ENCODE assay signal across 12 cellular contexts in genomic region chr7:69067397-69067796, GRCh38.
DNase-seq lines count a peak whose midpoint lies in the region; ATAC-seq and TF ChIP-seq lines count a peak whose summit lies in the region.
"Had no signal": no experiment of that assay in that cellular context is flagged by ENCODE, and none has a peak within 500 bp of the region (broad histone marks: within the 10 kb centered on the region; RNA-seq: fewer than 3 reads in every experiment).

No MANE protein-coding gene starts in this region.

- H3K27ac ChIP-seq in GM23338 (ENCODE audit: low read depth) = no peak overlapping the region
- H3K27ac ChIP-seq: dorsolateral prefrontal cortex had no signal

- no peak overlapping the region for H3K4me2 ChIP-seq in GM23338

- no peak for DNase-seq in AG09309 (ENCODE audit: low read depth)
- DNase-seq in GM23338 (ENCODE audit: low spot score) = peak; percentile 72
- peak; percentile 64 for DNase-seq in RPMI8226
- peak; percentile 78 for DNase-seq in islet precursor cell
- DNase-seq in NCI-H2171 (lab: John Stamatoyannopoulos, UW) = no peak
- DNase-seq in GM19238 (ENCODE audit: insufficient read length, low spot score) = no peak
- DNase-seq: activated effector memory CD4-positive, alpha-beta T cell treated with anti-CD3 and anti-CD28 coated beads, Interleukin-2, amount 50 U/mL, for 16 hours; DMS79; dorsolateral prefrontal cortex had no signal

- peaks cover 83% of the 10 kb centered on the region for H3K9me3 Mint-ChIP-seq in GM23338

- H3K27me3 ChIP-seq in GM23338 (ENCODE audit: insufficient read depth) = no peaks in the 10 kb centered on the region

- H3K79me2 ChIP-seq in GM23338 (replicated peaks; ENCODE audit: insufficient read depth) = no peaks in the 10 kb centered on the region

- H3F3A ChIP-seq in GM23338 (replicated peaks; ENCODE audit: low read depth) = no peaks in the 10 kb centered on the region

- H3K4me3 Mint-ChIP-seq in GM23338 = no peak overlapping the region
- H3K4me3 Mint-ChIP-seq: T-helper 2 cell treated with Interferon-gamma antibody and Interleukin-4, amounts not matched to agents 5 μg/mL and 100 μg/mL, for 36 hours had no signal

- no peaks in the 10 kb centered on the region for H3K27me3 Mint-ChIP-seq in GM23338 (ENCODE audit: insufficient read depth, low read depth, poor library complexity)

- H4K20me1 ChIP-seq in GM23338 (replicated peaks; ENCODE audit: insufficient read depth) = no peaks in the 10 kb centered on the region

- peaks cover 5% of the 10 kb centered on the region; the same call in 1 of the 2 replicates for H3K36me3 ChIP-seq in GM23338 (ENCODE audit: insufficient read depth)

- H3K27ac Mint-ChIP-seq in GM23338 = no peak overlapping the region
- H3K27ac Mint-ChIP-seq: T-helper 2 cell treated with Interferon-gamma antibody and Interleukin-4, amounts not matched to agents 5 μg/mL and 100 μg/mL, for 36 hours had no signal

- TF ChIP-seq CTCF in AG09309 (IDR thresholded peaks at IDR 0.05; ENCODE audit: control insufficient read depth, insufficient read depth, low read depth, low read length, missing control alignments) (peak; percentile 39), GM23338 (conservative IDR thresholded peaks at IDR 0.05; ENCODE audit: low read depth in 2 of 2) (peak; percentile 65 to 72)

- H3K36me3 Mint-ChIP-seq in GM23338 (ENCODE audit: low read depth) = peaks cover 30% of the 10 kb centered on the region

- no peak overlapping the region for H2AFZ ChIP-seq in GM23338

- no peak for ATAC-seq in GM23338
- no peak for ATAC-seq in GM18520 (IDR thresholded peaks at IDR 0.05; ENCODE audit: unreplicated experiment)
- ATAC-seq in activated CD4-positive, CD25-positive, alpha-beta regulatory T cell treated with anti-CD3 and anti-CD28 coated beads, Interleukin-2, amount 50 U/mL, for 24 hours = no peak

- H3K9me2 ChIP-seq in GM23338 (ENCODE audit: insufficient read depth) = no peaks in the 10 kb centered on the region

- H3K4me1 ChIP-seq in GM23338 (ENCODE audit: insufficient read depth) = no peaks in the 10 kb centered on the region

- H3K4me1 Mint-ChIP-seq in GM23338 = no peaks in the 10 kb centered on the region

- H3K4me3 ChIP-seq in AG09309 (ENCODE audit: control insufficient read depth, low read depth, low read length) = no peak overlapping the region
- H3K4me3 ChIP-seq in GM23338 = no peak overlapping the region
- H3K4me3 ChIP-seq: dorsolateral prefrontal cortex had no signal

TF ChIP-seq in GM23338, 12 proteins besides CTCF, POLR2A, EP300 and RAD21:
- TF ChIP-seq REST (IDR thresholded peaks at IDR 0.05; ENCODE audit: unreplicated experiment) (no peak), EZH2 (IDR thresholded peaks at IDR 0.05; ENCODE audit: low read depth, unreplicated experiment) (no peak), CREB1 (CRISPR knock-in tag; IDR thresholded peaks at IDR 0.05; ENCODE audit: low read depth) (no peak), POLR2AphosphoS5 (IDR thresholded peaks at IDR 0.05; ENCODE audit: low read depth) (no peak), ZNF114 (CRISPR knock-in tag; IDR thresholded peaks at IDR 0.05) (no peak), NANOG (IDR thresholded peaks at IDR 0.05; ENCODE audit: borderline replicate concordance) (no peak), ZNF462 (CRISPR knock-in tag; IDR thresholded peaks at IDR 0.05) (no peak), ETS1 (IDR thresholded peaks at IDR 0.05) (no peak), JUNB (IDR thresholded peaks at IDR 0.05; ENCODE audit: unreplicated experiment) (no peak), EZH2phosphoT487 (IDR thresholded peaks at IDR 0.05; ENCODE audit: unreplicated experiment) (no peak), STAT1 (IDR thresholded peaks at IDR 0.05; ENCODE audit: unreplicated experiment) (no peak)
TF ChIP-seq in GM23338: peak in this region for 0.

Comparison
In these comparisons a context has a peak if more than half of its experiments do, and no peak if none do; other contexts are left out.
1. DNase-seq: peak in GM23338 (single experiment), RPMI8226 (single experiment) and islet precursor cell (single experiment); none in AG09309 (single experiment), NCI-H2171 (single experiment) and GM19238 (single experiment).